ENCODE assay signal across 1 cellular context in genomic region chr14:69260979-69261605, GRCh38.
TF ChIP-seq lines count a peak whose summit lies in the region.

No MANE protein-coding gene starts in this region.

TF ChIP-seq in HepG2, 621 proteins besides CTCF, POLR2A, EP300 and RAD21 (continued from another document and continues in another):
- TF ChIP-seq HDAC6 (IDR thresholded peaks at IDR 0.05; ENCODE audit: low read depth, low read length) (no peak), MAF1 (CRISPR knock-in tag; IDR thresholded peaks at IDR 0.05; ENCODE audit: borderline replicate concordance) (no peak), ARID4A (CRISPR knock-in tag; IDR thresholded peaks at IDR 0.05; ENCODE audit: borderline replicate concordance) (no peak), GLI4 (CRISPR knock-in tag; IDR thresholded peaks at IDR 0.05; ENCODE audit: borderline replicate concordance) (no peak), PHF20 (CRISPR knock-in tag; IDR thresholded peaks at IDR 0.05) (no peak), ZNF333 (CRISPR knock-in tag; IDR thresholded peaks at IDR 0.05; ENCODE audit: borderline replicate concordance) (no peak), ZNF629 (CRISPR knock-in tag; conservative IDR thresholded peaks at IDR 0.05) (no peak), MLXIP (CRISPR knock-in tag; IDR thresholded peaks at IDR 0.05; ENCODE audit: borderline replicate concordance) (no peak), MLX (CRISPR knock-in tag; IDR thresholded peaks at IDR 0.05) (no peak), ZEB1 (IDR thresholded peaks at IDR 0.05; ENCODE audit: insufficient replicate concordance, low read depth) (no peak), MLLT10 (CRISPR knock-in tag; IDR thresholded peaks at IDR 0.05) (no peak), GABPB1 (CRISPR knock-in tag; IDR thresholded peaks at IDR 0.05) (no peak; the same call in 1 of the 2 replicates), PRDM10 (CRISPR knock-in tag; IDR thresholded peaks at IDR 0.05; ENCODE audit: low read depth) (no peak), ISX (CRISPR knock-in tag; conservative IDR thresholded peaks at IDR 0.05) (no peak), AHR (CRISPR knock-in tag; IDR thresholded peaks at IDR 0.05) (no peak), TRAFD1 (CRISPR knock-in tag; IDR thresholded peaks at IDR 0.05; ENCODE audit: borderline replicate concordance) (no peak), KDM1A (CRISPR knock-in tag; IDR thresholded peaks at IDR 0.05) (no peak), ZNF572 (CRISPR knock-in tag; IDR thresholded peaks at IDR 0.05) (no peak), SAP130 (CRISPR knock-in tag; IDR thresholded peaks at IDR 0.05; ENCODE audit: low read depth) (peak; percentile 33; the same call in 1 of the 2 replicates), ZC3H13 (CRISPR knock-in tag; IDR thresholded peaks at IDR 0.05) (no peak), ZNF160 (CRISPR knock-in tag; IDR thresholded peaks at IDR 0.05) (no peak), ZNF10 (CRISPR knock-in tag; IDR thresholded peaks at IDR 0.05; ENCODE audit: borderline replicate concordance, low read depth) (no peak), ZNF143 (CRISPR knock-in tag; IDR thresholded peaks at IDR 0.05) (no peak), IKZF1 (IDR thresholded peaks at IDR 0.05) (no peak), ZSCAN25 (CRISPR knock-in tag; IDR thresholded peaks at IDR 0.05) (no peak), EZH2 (conservative IDR thresholded peaks at IDR 0.05; ENCODE audit: low read depth, low read length) (no peak), NR3C1 (CRISPR knock-in tag; IDR thresholded peaks at IDR 0.05) (no peak), ZNF362 (CRISPR knock-in tag; IDR thresholded peaks at IDR 0.05; ENCODE audit: borderline replicate concordance) (no peak), RFX3 (CRISPR knock-in tag; IDR thresholded peaks at IDR 0.05) (no peak), SKIL (CRISPR knock-in tag; IDR thresholded peaks at IDR 0.05; ENCODE audit: borderline replicate concordance) (no peak), ZUFSP (CRISPR knock-in tag; IDR thresholded peaks at IDR 0.05; ENCODE audit: borderline replicate concordance) (no peak), NFE2L2 (IDR thresholded peaks at IDR 0.05; ENCODE audit: low read length) (no peak), KDM2A (CRISPR knock-in tag; IDR thresholded peaks at IDR 0.05; ENCODE audit: borderline replicate concordance, low read depth) (no peak), SIX4 (CRISPR knock-in tag; IDR thresholded peaks at IDR 0.05) (no peak), UBTF (CRISPR knock-in tag; IDR thresholded peaks at IDR 0.05) (no peak), ZNF275 (CRISPR knock-in tag; IDR thresholded peaks at IDR 0.05; ENCODE audit: borderline replicate concordance) (no peak), ZNF713 (CRISPR knock-in tag; IDR thresholded peaks at IDR 0.05) (no peak), JUNB (CRISPR knock-in tag; IDR thresholded peaks at IDR 0.05; ENCODE audit: borderline replicate concordance) (no peak), PPARG (CRISPR knock-in tag; conservative IDR thresholded peaks at IDR 0.05) (no peak)
